12 cellular contexts compared by ENCODE assay signal in genomic region chr5:31962928-31963327, GRCh38.
DNase-seq lines count a peak whose midpoint lies in the region; ATAC-seq and TF ChIP-seq lines count a peak whose summit lies in the region.
"Had no signal": no experiment of that assay in that cellular context is flagged by ENCODE, and none has a peak within 500 bp of the region (broad histone marks: within the 10 kb centered on the region; RNA-seq: fewer than 3 reads in every experiment).

No MANE protein-coding gene starts in this region.

- H3K4me1 ChIP-seq in left lung (peaks cover 16 to 20% of the 10 kb centered on the region in 2 donors), testis (peaks cover 50% of the 10 kb centered on the region)

- peak; percentile 87 for DNase-seq in M059J (ENCODE audit: low read depth)
- DNase-seq in choroid plexus epithelial cell (ENCODE audit: low read depth): peak; percentile 21
- no peak for DNase-seq in left lung
- no peak for DNase-seq in testis
- DNase-seq in NCI-H1694 (lab: John Stamatoyannopoulos, UW): no peak
- DNase-seq in activated gamma-delta T cell (lab: John Stamatoyannopoulos, UW): no peak
- DNase-seq: activated CD4-positive, alpha-beta T cell treated with anti-CD3 and anti-CD28 coated beads, Interleukin-2, amount 50 U/mL, for 48 hours; activated naive CD8-positive, alpha-beta T cell treated with anti-CD3 and anti-CD28 coated beads, Interleukin-2, amount 10 ng/mL, durations not matched to agents 7 days and 5 days; IMR-90; stimulated activated CD4-positive, alpha-beta T cell treated with anti-CD3 and anti-CD28 coated beads, Interleukin-15, amount 100 ng/mL, for 24 hours; stimulated activated CD8-positive, alpha-beta memory T cell treated with anti-CD3 and anti-CD28 coated beads, Interleukin-4, amount 100 ng/mL, for 48 hours had no signal

- TF ChIP-seq CTCF in choroid plexus epithelial cell (conservative IDR thresholded peaks at IDR 0.05; ENCODE audit: low read depth, low read length) (no peak), left lung (IDR thresholded peaks at IDR 0.05) (no peak), testis (IDR thresholded peaks at IDR 0.05) (no peak)

- no peak for TF ChIP-seq POLR2A in testis (IDR thresholded peaks at IDR 0.05)

- no peaks in the 10 kb centered on the region for H3K9me3 ChIP-seq in left lung
- no peaks in the 10 kb centered on the region for H3K9me3 ChIP-seq in testis

- H3K27me3 ChIP-seq in left lung: no peaks in the 10 kb centered on the region
- H3K27me3 ChIP-seq in testis: no peaks in the 10 kb centered on the region

- ATAC-seq in left lung (peak; percentile 84), HG02571 (IDR thresholded peaks at IDR 0.05; ENCODE audit: unreplicated experiment) (no peak)

- WGBS in testis, 2 donors: 18% methylated on average over 1 of the region's 1 CpG

- H3K4me3 ChIP-seq in choroid plexus epithelial cell (ENCODE audit: low read depth, low read length) (no peak overlapping the region), left lung (no peak overlapping the region), testis (no peak overlapping the region)

- H3K27ac ChIP-seq in left lung (peak overlapping the region; percentile 57 to 77), testis (peak overlapping the region; percentile 73 to 74)

- intact Hi-C loops in left lung (cut with DNase I): no loop called here
- intact Hi-C loops in testis (cut with DNase I; ENCODE audit: low total_unique reads): no loop called here

- H3K36me3 ChIP-seq in left lung (no peaks in the 10 kb centered on the region), testis (ENCODE audit: low read depth, missing control alignments) (no peaks in the 10 kb centered on the region)

Comparison
In these comparisons a context has a peak if more than half of its experiments do, and no peak if none do; other contexts are left out.
1. DNase-seq: peak in M059J (single experiment) and choroid plexus epithelial cell (single experiment); none in left lung (0 of 2), testis (single experiment), NCI-H1694 (single experiment) and activated gamma-delta T cell (single experiment).